Comparison of ENCODE assay signal across 16 cellular contexts in genomic region chr4:146485968-146486367, GRCh38. TPM values are rescaled to one million over a fixed set of nuclear protein-coding genes. Genes with fewer than 3 reads are reported as not detected.
DNase-seq lines count a peak whose midpoint lies in the region; ATAC-seq, FAIRE-seq and TF ChIP-seq lines count a peak whose summit lies in the region.
"Had no signal": no experiment of that assay in that cellular context is flagged by ENCODE, and none has a peak within 500 bp of the region (broad histone marks: within the 10 kb centered on the region; RNA-seq: fewer than 3 reads in every experiment).

No MANE protein-coding gene starts in this region.

- no peaks in the 10 kb centered on the region for H3F3A ChIP-seq in SK-N-SH (replicated peaks; ENCODE audit: insufficient read depth)

- H3K9me3 ChIP-seq in SK-N-SH: peaks cover 2% of the 10 kb centered on the region; the same call in 1 of the 2 replicates
- H3K9me3 ChIP-seq: HAP-1 had no signal

- ATAC-seq in GM18511 (IDR thresholded peaks at IDR 0.05; ENCODE audit: unreplicated experiment) (peak; percentile 72), GM19463 (IDR thresholded peaks at IDR 0.05; ENCODE audit: unreplicated experiment) (peak; percentile 61), HG02938 (IDR thresholded peaks at IDR 0.05; ENCODE audit: unreplicated experiment) (peak; percentile 75)
- ATAC-seq in activated T-helper 17 cell treated with anti-CD3 and anti-CD28 coated beads, Interleukin-2, amount 50 U/mL, for 72 hours (replicated peaks): peak; percentile 61

- H3K4me3 ChIP-seq in SK-N-SH (ENCODE audit: low read depth in 2 of 2, low read length in 1 of 2): no peak overlapping the region
- H3K4me3 ChIP-seq: HAP-1, left ventricle myocardium inferior, PC-9, suprapubic skin had no signal

- peaks cover 32% of the 10 kb centered on the region for H3K36me3 Mint-ChIP-seq in activated T-helper 17 cell treated with anti-CD3 and anti-CD28 coated beads, Interleukin-2, amount 50 U/mL, for 72 hours (ENCODE audit: low read depth)

- H3K4me2 ChIP-seq in SK-N-SH: no peak overlapping the region
- H3K4me2 ChIP-seq: KMS-11, PC-9 had no signal

- no peak for TF ChIP-seq RAD21 in SK-N-SH (IDR thresholded peaks at IDR 0.05; ENCODE audit: low read length)

- TF ChIP-seq EP300 in SK-N-SH (IDR thresholded peaks at IDR 0.05; ENCODE audit: borderline replicate concordance in 1 of 2, low read depth in 1 of 2, low read length in 1 of 2): no peak

- FAIRE-seq in RCC 7860 (lab: Jason Lieb, UNC): no peak

- no peak overlapping the region for H2AFZ ChIP-seq in SK-N-SH (ENCODE audit: low read depth)
- H2AFZ ChIP-seq: PC-9 had no signal

- no peak for TF ChIP-seq CTCF in SK-N-SH (IDR thresholded peaks at IDR 0.05)

- H3K9ac ChIP-seq in SK-N-SH: no peak overlapping the region
- H3K9ac ChIP-seq: KMS-11 had no signal

- no peaks in the 10 kb centered on the region for H3K79me2 ChIP-seq in SK-N-SH (ENCODE audit: insufficient read depth)

- POLR2A ChIA-PET in SK-N-SH (lab: Yijun Ruan, JAX): no interaction called here
- POLR2A ChIA-PET in HEK293T (lab: Yijun Ruan, JAX): no interaction called here

- no peak overlapping the region for H3K27ac ChIP-seq in SK-N-SH (ENCODE audit: low read depth in 2 of 2, low read length in 1 of 2)
- H3K27ac ChIP-seq: KMS-11, left ventricle myocardium inferior, PC-9, suprapubic skin had no signal

- H3K9me3 Mint-ChIP-seq in activated T-helper 17 cell treated with anti-CD3 and anti-CD28 coated beads, Interleukin-2, amount 50 U/mL, for 72 hours: peaks cover 4% of the 10 kb centered on the region

- CTCF ChIA-PET in SK-N-SH (lab: Yijun Ruan, JAX) (interaction anchor here (1.0 kb wide), 1 partner anchor 11 kb away, joined by 3 read pairs; no protein-coding TSS in a partner anchor), HEK293T (lab: Yijun Ruan, JAX) (no interaction called here)

- H3K9me2 ChIP-seq in SK-N-SH: no peaks in the 10 kb centered on the region

- no peaks in the 10 kb centered on the region for H3K27me3 Mint-ChIP-seq in activated T-helper 17 cell treated with anti-CD3 and anti-CD28 coated beads, Interleukin-2, amount 50 U/mL, for 72 hours
- H3K27me3 Mint-ChIP-seq: B cell had no signal

- H3K4me1 ChIP-seq in SK-N-SH (ENCODE audit: control insufficient read depth in 1 of 2, insufficient read depth in 2 of 2, low read depth in 1 of 2, low read length in 1 of 2): peaks cover 0 to 25% of the 10 kb centered on the region in 2 experiments; a peak in 1 of 4 replicates
- H3K4me1 ChIP-seq: HAP-1, left ventricle myocardium inferior, suprapubic skin had no signal

- H4K20me1 ChIP-seq in SK-N-SH (ENCODE audit: insufficient read depth): no peaks in the 10 kb centered on the region

- H3K4me3 Mint-ChIP-seq in activated T-helper 17 cell treated with anti-CD3 and anti-CD28 coated beads, Interleukin-2, amount 50 U/mL, for 72 hours: peak overlapping the region; percentile 26
- H3K4me3 Mint-ChIP-seq: B cell had no signal

- H3K27me3 ChIP-seq in SK-N-SH (ENCODE audit: insufficient read depth): no peaks in the 10 kb centered on the region
- H3K27me3 ChIP-seq: suprapubic skin had no signal

- no peak overlapping the region for H3K27ac Mint-ChIP-seq in activated T-helper 17 cell treated with anti-CD3 and anti-CD28 coated beads, Interleukin-2, amount 50 U/mL, for 72 hours
- H3K27ac Mint-ChIP-seq: B cell had no signal

- peaks cover 19% of the 10 kb centered on the region for H3K4me1 Mint-ChIP-seq in activated T-helper 17 cell treated with anti-CD3 and anti-CD28 coated beads, Interleukin-2, amount 50 U/mL, for 72 hours

- H3K36me3 ChIP-seq in SK-N-SH (replicated peaks in 1 of 2; ENCODE audit: control insufficient read depth in 1 of 2, insufficient read depth in 2 of 2, low read length in 1 of 2): peaks cover 0 to 5% of the 10 kb centered on the region in 2 experiments
- H3K36me3 ChIP-seq: HAP-1 had no signal

- DNase-seq in SK-N-SH: no peak
- DNase-seq in HEK293T (ENCODE audit: extremely low spot score): no peak
- DNase-seq in stimulated activated CD4-positive, alpha-beta T cell treated with anti-CD3 and anti-CD28 coated beads, Interleukin-4, amount 100 ng/mL, for 1 hour: no peak
- DNase-seq in RCC 7860 (ENCODE audit: low spot score): no peak
- DNase-seq: left ventricle myocardium inferior, NCI-H1436 treated with DMSO at 0.1 percent for 48 hours, NCI-H510A treated with DMSO at 0.1 percent for 48 hours, PC-9 had no signal

TF ChIP-seq in SK-N-SH, 30 proteins besides CTCF, POLR2A, EP300 and RAD21 (continues in another document):
- TF ChIP-seq, protein P1, sequence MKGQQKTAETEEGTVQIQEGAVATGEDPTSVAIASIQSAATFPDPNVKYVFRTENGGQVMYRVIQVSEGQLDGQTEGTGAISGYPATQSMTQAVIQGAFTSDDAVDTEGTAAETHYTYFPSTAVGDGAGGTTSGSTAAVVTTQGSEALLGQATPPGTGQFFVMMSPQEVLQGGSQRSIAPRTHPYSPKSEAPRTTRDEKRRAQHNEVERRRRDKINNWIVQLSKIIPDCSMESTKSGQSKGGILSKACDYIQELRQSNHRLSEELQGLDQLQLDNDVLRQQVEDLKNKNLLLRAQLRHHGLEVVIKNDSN (IDR thresholded peaks at IDR 0.05; ENCODE audit: borderline replicate concordance, low read depth): no peak
- TF ChIP-seq ZBTB33 (IDR thresholded peaks at IDR 0.05; ENCODE audit: borderline replicate concordance, low read depth) (no peak), ELF1 (IDR thresholded peaks at IDR 0.05) (no peak), RXRA (IDR thresholded peaks at IDR 0.05; ENCODE audit: borderline replicate concordance, low read depth) (no peak), EZH2phosphoT487 (IDR thresholded peaks at IDR 0.05; ENCODE audit: borderline replicate concordance, low read depth) (no peak), NFIC (IDR thresholded peaks at IDR 0.05; ENCODE audit: borderline replicate concordance) (no peak), RFX5 (IDR thresholded peaks at IDR 0.05; ENCODE audit: low read length) (no peak), SMC3 (IDR thresholded peaks at IDR 0.05; ENCODE audit: low read depth, low read length) (no peak)
- TF ChIP-seq, protein P2, sequence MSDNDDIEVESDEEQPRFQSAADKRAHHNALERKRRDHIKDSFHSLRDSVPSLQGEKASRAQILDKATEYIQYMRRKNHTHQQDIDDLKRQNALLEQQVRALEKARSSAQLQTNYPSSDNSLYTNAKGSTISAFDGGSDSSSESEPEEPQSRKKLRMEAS (IDR thresholded peaks at IDR 0.05; ENCODE audit: low read depth): no peak

TF ChIP-seq in HEK293T, 16 proteins besides CTCF, POLR2A, EP300 and RAD21:
- TF ChIP-seq FOXK2 (IDR thresholded peaks at IDR 0.05) (no peak), FOXA1 (IDR thresholded peaks at IDR 0.05) (no peak), HDGF (IDR thresholded peaks at IDR 0.05; ENCODE audit: borderline replicate concordance) (no peak), TARDBP (IDR thresholded peaks at IDR 0.05) (no peak), FOXM1 (IDR thresholded peaks at IDR 0.05; ENCODE audit: borderline replicate concordance) (no peak), BHLHE40 (IDR thresholded peaks at IDR 0.05; ENCODE audit: borderline replicate concordance) (no peak), ARNT (IDR thresholded peaks at IDR 0.05) (no peak), SP1 (IDR thresholded peaks at IDR 0.05) (no peak), L3MBTL2 (conservative IDR thresholded peaks at IDR 0.05) (no peak), CTBP1 (IDR thresholded peaks at IDR 0.05; ENCODE audit: borderline replicate concordance) (no peak), LEF1 (IDR thresholded peaks at IDR 0.05; ENCODE audit: borderline replicate concordance) (no peak), ZNF384 (IDR thresholded peaks at IDR 0.05) (no peak), ELF4 (IDR thresholded peaks at IDR 0.05) (no peak), SUZ12 (IDR thresholded peaks at IDR 0.05) (no peak), PKNOX1 (IDR thresholded peaks at IDR 0.05) (no peak), NFRKB (IDR thresholded peaks at IDR 0.05) (no peak)
TF ChIP-seq in HEK293T: peak in this region for 0.

RNA-seq across cellular contexts. Expression of gene SLC10A7, which starts 35.8 kb away (rescaled TPM):
- 10 to 100 TPM; 13.0 to 17.5 TPM for total RNA-seq in activated T-helper 17 cell treated with anti-CD3 and anti-CD28 coated beads, Interleukin-2, amount 50 U/mL, for 72 hours
- 3.3 and 4.8 TPM in 2 replicates for polyA plus RNA-seq in SK-N-SH (2012; rRNA removed)
- 4.4 and 4.5 TPM in 2 replicates for polyA plus RNA-seq in SK-N-SH (2012; cell fraction: cytosol; rRNA removed)
- polyA plus RNA-seq in SK-N-SH (2012; cell fraction: nucleus; rRNA removed): 2.3 and 5.6 TPM in 2 replicates
